8 cellular contexts compared by ENCODE assay signal in genomic region chr1:145281037-145281727, GRCh38. TPM values are rescaled to one million over a fixed set of nuclear protein-coding genes. Genes with fewer than 3 reads are reported as not detected.
A peak's percentile ranks its signal among the peaks of the same experiment; 100 is the strongest.
DNase-seq lines count a peak whose midpoint lies in the region; ATAC-seq, FAIRE-seq and TF ChIP-seq lines count a peak whose summit lies in the region.
"Not testable (repeated sequence)": the region's sequence is repeated elsewhere in the genome, so short reads cannot be mapped to it uniquely, and the experiment has no call there.

No MANE protein-coding gene starts in this region.

- H3K4me3 ChIP-seq in AG09309 (ENCODE audit: control insufficient read depth, low read depth, low read length) (peak overlapping the region; percentile 11), WERI-Rb-1 (ENCODE audit: low read depth, low read length) (peak overlapping the region; percentile 41), small intestine (ENCODE audit: low read depth in 1 of 2, low read length in 2 of 2) (peak overlapping the region; percentile 33 to 50)

- H3K9me3 Mint-ChIP-seq in MCF 10A (ENCODE audit: unreplicated experiment) = not testable (repeated sequence)

- peak overlapping the region; percentile 96 for H3K27ac Mint-ChIP-seq in MCF 10A (ENCODE audit: low read depth, unreplicated experiment)

- POLR2A ChIA-PET in MCF 10A (lab: Yijun Ruan, JAX) = interaction anchor here (0.6 to 1.0 kb wide), 3 partner anchors 327 to 676 kb away, joined by 3 read pairs; no protein-coding TSS in a partner anchor

- H3K27me3 ChIP-seq in WERI-Rb-1 (ENCODE audit: insufficient read depth, low read depth, severe bottlenecking); small intestine (ENCODE audit: control insufficient read depth in 2 of 2, insufficient read depth in 2 of 2, low read length in 2 of 2): not testable (repeated sequence)

- not testable (repeated sequence) for FAIRE-seq in small intestine (lab: Jason Lieb, UNC)

- DNase-seq in AG09309 (ENCODE audit: low read depth) (peak; percentile 83), NCI-H2227 treated with DMSO at 0.1 percent for 48 hours (lab: John Stamatoyannopoulos, UW) (peak; percentile 89), WERI-Rb-1 (peak; percentile 99), MCF 10A (ENCODE audit: unreplicated experiment) (peak; percentile 100), inferior parietal cortex (ENCODE audit: extremely low spot score) (peak; percentile 78), small intestine (peak; percentile 99)

- TF ChIP-seq CTCF in AG09309 (IDR thresholded peaks at IDR 0.05; ENCODE audit: control insufficient read depth, insufficient read depth, low read depth, low read length, missing control alignments); WERI-Rb-1 (IDR thresholded peaks at IDR 0.05; ENCODE audit: low read depth, low read length); MCF 10A (IDR thresholded peaks at IDR 0.05; ENCODE audit: unreplicated experiment): not testable (repeated sequence)

- H3K4me3 Mint-ChIP-seq in MCF 10A (ENCODE audit: unreplicated experiment) = peak overlapping the region; percentile 90

- not testable (repeated sequence) for H3K4me1 ChIP-seq in small intestine (ENCODE audit: control insufficient read depth in 2 of 2, insufficient read depth in 1 of 2, low read depth in 1 of 2, low read length in 1 of 2)

- H3K27ac ChIP-seq in WERI-Rb-1 (peak overlapping the region; percentile 59), small intestine (ENCODE audit: low read depth in 1 of 2, low read length in 1 of 2) (peak overlapping the region; percentile 76 to 97)

- H3K4me1 Mint-ChIP-seq in MCF 10A (ENCODE audit: insufficient read depth, unreplicated experiment) = not testable (repeated sequence)

- not testable (repeated sequence) for H3K9me3 ChIP-seq in WERI-Rb-1 (ENCODE audit: severe bottlenecking); small intestine (ENCODE audit: control insufficient read depth, low read depth)

- BruUV-seq in MCF 10A (replicated peaks; lab: Mats Ljungman, UMichigan) = TSS peak; percentile 93

- not testable (repeated sequence) for H3K36me3 ChIP-seq in WERI-Rb-1; small intestine (ENCODE audit: control insufficient read depth in 2 of 2, insufficient read depth in 2 of 2, low read length in 2 of 2)

- H3K36me3 Mint-ChIP-seq in MCF 10A (ENCODE audit: insufficient read depth, unreplicated experiment) = peaks cover 13% of the 10 kb centered on the region

- WGBS in small intestine, 3 donors = 0 to 1% (median 0%) methylated on average over 23 to 34 of the region's 34 CpGs

- CTCF ChIA-PET in MCF 10A (lab: Yijun Ruan, JAX) = not testable (repeated sequence)

- not testable (repeated sequence) for H3K27me3 Mint-ChIP-seq in MCF 10A (ENCODE audit: insufficient read depth, unreplicated experiment)

- intact Hi-C loops in MCF 10A (cut with micrococcal nuclease) = not testable (repeated sequence)

- ATAC-seq in GM19025 (IDR thresholded peaks at IDR 0.05; ENCODE audit: low read depth, unreplicated experiment) (peak; percentile 66), HG03139 (IDR thresholded peaks at IDR 0.05; ENCODE audit: unreplicated experiment) (peak; percentile 78)

RNA-seq across cellular contexts. Expression of gene PPIAL4D, which starts 39.2 kb away (rescaled TPM):
- total RNA-seq in MCF 10A (2022) = not detected in 2 replicates
- polyA plus RNA-seq in small intestine = not detected

Comparison
In these comparisons a context has a peak if more than half of its experiments do, and no peak if none do; other contexts are left out.
1. Peak in every context shown above with its lines: DNase-seq, ATAC-seq, H3K4me3 ChIP-seq and H3K27ac ChIP-seq.